In genomic region chr2:13006829-13007715, GRCh38 we compare ENCODE assay signal across 8 cellular contexts.
DNase-seq lines count a peak whose midpoint lies in the region; ATAC-seq and TF ChIP-seq lines count a peak whose summit lies in the region.

No MANE protein-coding gene starts in this region.

- peaks cover 0 to 7% (median 0%) of the 10 kb centered on the region in 45 donors for H3K27me3 ChIP-seq in dorsolateral prefrontal cortex

- DNase-seq in AG08396 (ENCODE audit: low spot score) (peak; percentile 64), NCI-H526 (lab: John Stamatoyannopoulos, UW) (peak; percentile 29 to 80), dorsolateral prefrontal cortex (peak in 8 of 10 donors; percentile 22 to 74 (median 52)), medulla oblongata (ENCODE audit: extremely low spot score) (peak; percentile 91)
- DNase-seq in activated CD4-positive, alpha-beta T cell treated with anti-CD3 and anti-CD28 coated beads, Interleukin-2, amount 50 U/mL, for 1 hour, result peak; percentile 55
- peak; percentile 21 for DNase-seq in stimulated activated CD8-positive, alpha-beta memory T cell treated with anti-CD3 and anti-CD28 coated beads, Interleukin-12 subunit alpha, Interleukin-12 subunit beta, amount 100 ng/mL, for 4 hours (ENCODE audit: low read depth)

- TF ChIP-seq CTCF in dorsolateral prefrontal cortex (IDR thresholded peaks at IDR 0.05 in 54 of 56, conservative IDR thresholded peaks at IDR 0.05 in 2 of 56; ENCODE audit: low read depth in 1 of 56, partially characterized antibody in 56 of 56), result peak; percentile 76 to 98 (median 90)

- intact Hi-C loops in dorsolateral prefrontal cortex (cut with DNase I), result loop anchor here (2.0 to 10.0 kb wide), 7 partner anchors 72 to 1178 kb away; partner anchors contain the start of gene TRIB2 (in 2 of the 2)

- H3K27ac ChIP-seq in dorsolateral prefrontal cortex, result peak overlapping the region in 15 of 59 donors; percentile 6 to 53 (median 31)

- ATAC-seq in GM18907 (IDR thresholded peaks at IDR 0.05; ENCODE audit: unreplicated experiment) (peak; percentile 84), HG03280 (IDR thresholded peaks at IDR 0.05; ENCODE audit: unreplicated experiment) (peak; percentile 77)

- H3K4me3 ChIP-seq in dorsolateral prefrontal cortex, result peak overlapping the region in 52 of 59 donors; percentile 6 to 59 (median 36)

Comparison
In these comparisons a context has a peak if more than half of its experiments do, and no peak if none do; other contexts are left out.
1. DNase-seq: peak in every context shown above with its lines; median percentile 91 in medulla oblongata; 64 in AG08396; 55 in activated CD4-positive, alpha-beta T cell treated with anti-CD3 and anti-CD28 coated beads, Interleukin-2, amount 50 U/mL, for 1 hour; 54 in NCI-H526; 52 in dorsolateral prefrontal cortex; 21 in stimulated activated CD8-positive, alpha-beta memory T cell treated with anti-CD3 and anti-CD28 coated beads, Interleukin-12 subunit alpha, Interleukin-12 subunit beta, amount 100 ng/mL, for 4 hours.